2 cellular contexts compared by ENCODE assay signal in the genomic region with DNA sequence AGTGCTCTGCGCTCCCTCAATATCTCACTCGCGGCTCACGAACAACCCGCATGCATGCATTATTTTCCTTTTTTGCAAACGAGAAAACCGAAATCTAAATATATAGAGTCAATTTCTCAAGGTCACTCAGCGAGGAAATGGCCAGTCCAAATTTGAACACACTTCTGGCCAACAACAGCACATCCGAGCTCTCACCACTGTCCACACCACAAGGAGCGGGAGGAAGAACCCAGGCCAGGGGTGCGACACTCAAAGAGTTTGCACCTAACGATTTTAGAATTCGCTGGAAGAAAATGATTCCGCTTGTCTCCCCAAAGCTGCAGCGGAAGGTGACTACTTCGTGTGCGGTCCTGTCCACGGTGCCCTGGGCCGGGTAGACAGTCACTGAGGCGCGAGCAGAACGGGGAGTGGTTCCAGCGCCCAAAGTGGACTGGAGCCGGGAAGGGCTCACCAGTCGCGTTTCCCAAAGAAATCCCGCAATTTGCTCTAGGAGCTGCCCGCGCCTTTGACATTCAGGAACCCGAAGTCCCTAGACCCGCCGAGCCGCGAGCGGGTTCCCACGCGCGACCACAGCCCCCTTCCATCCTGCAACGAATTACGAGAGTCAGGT.
TF ChIP-seq lines count a peak whose summit lies in the region.

No MANE protein-coding gene starts in this region.

TF ChIP-seq in SK-N-SH, 30 proteins besides CTCF, POLR2A, EP300 and RAD21 (continued from another document):
- TF ChIP-seq, protein P1, sequence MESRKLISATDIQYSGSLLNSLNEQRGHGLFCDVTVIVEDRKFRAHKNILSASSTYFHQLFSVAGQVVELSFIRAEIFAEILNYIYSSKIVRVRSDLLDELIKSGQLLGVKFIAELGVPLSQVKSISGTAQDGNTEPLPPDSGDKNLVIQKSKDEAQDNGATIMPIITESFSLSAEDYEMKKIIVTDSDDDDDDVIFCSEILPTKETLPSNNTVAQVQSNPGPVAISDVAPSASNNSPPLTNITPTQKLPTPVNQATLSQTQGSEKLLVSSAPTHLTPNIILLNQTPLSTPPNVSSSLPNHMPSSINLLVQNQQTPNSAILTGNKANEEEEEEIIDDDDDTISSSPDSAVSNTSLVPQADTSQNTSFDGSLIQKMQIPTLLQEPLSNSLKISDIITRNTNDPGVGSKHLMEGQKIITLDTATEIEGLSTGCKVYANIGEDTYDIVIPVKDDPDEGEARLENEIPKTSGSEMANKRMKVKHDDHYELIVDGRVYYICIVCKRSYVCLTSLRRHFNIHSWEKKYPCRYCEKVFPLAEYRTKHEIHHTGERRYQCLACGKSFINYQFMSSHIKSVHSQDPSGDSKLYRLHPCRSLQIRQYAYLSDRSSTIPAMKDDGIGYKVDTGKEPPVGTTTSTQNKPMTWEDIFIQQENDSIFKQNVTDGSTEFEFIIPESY (IDR thresholded peaks at IDR 0.05; ENCODE audit: borderline replicate concordance, low read depth), result no peak
- TF ChIP-seq CHD2 (IDR thresholded peaks at IDR 0.05; ENCODE audit: low read length, partially characterized antibody), result no peak
- no peak for TF ChIP-seq JUND (IDR thresholded peaks at IDR 0.05)
- no peak for TF ChIP-seq EZH2phosphoT487 (IDR thresholded peaks at IDR 0.05; ENCODE audit: borderline replicate concordance, low read depth)
- no peak for TF ChIP-seq TEAD4 (IDR thresholded peaks at IDR 0.05; ENCODE audit: borderline replicate concordance, insufficient read depth)
- TF ChIP-seq FOXM1 (IDR thresholded peaks at IDR 0.05; ENCODE audit: low read depth), result no peak
- TF ChIP-seq, protein P2, sequence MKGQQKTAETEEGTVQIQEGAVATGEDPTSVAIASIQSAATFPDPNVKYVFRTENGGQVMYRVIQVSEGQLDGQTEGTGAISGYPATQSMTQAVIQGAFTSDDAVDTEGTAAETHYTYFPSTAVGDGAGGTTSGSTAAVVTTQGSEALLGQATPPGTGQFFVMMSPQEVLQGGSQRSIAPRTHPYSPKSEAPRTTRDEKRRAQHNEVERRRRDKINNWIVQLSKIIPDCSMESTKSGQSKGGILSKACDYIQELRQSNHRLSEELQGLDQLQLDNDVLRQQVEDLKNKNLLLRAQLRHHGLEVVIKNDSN (IDR thresholded peaks at IDR 0.05; ENCODE audit: borderline replicate concordance, low read depth), result no peak
- TF ChIP-seq RXRA (IDR thresholded peaks at IDR 0.05; ENCODE audit: borderline replicate concordance, low read depth), result no peak
- TF ChIP-seq FOSL2 (IDR thresholded peaks at IDR 0.05; ENCODE audit: borderline replicate concordance, low read depth), result no peak
- TF ChIP-seq, protein P3, sequence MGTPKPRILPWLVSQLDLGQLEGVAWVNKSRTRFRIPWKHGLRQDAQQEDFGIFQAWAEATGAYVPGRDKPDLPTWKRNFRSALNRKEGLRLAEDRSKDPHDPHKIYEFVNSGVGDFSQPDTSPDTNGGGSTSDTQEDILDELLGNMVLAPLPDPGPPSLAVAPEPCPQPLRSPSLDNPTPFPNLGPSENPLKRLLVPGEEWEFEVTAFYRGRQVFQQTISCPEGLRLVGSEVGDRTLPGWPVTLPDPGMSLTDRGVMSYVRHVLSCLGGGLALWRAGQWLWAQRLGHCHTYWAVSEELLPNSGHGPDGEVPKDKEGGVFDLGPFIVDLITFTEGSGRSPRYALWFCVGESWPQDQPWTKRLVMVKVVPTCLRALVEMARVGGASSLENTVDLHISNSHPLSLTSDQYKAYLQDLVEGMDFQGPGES (IDR thresholded peaks at IDR 0.05; ENCODE audit: low read depth, low read length), result no peak
- TF ChIP-seq RFX5 (IDR thresholded peaks at IDR 0.05; ENCODE audit: low read length), result no peak

TF ChIP-seq in SK-N-SH treated with all-trans-retinoic acid at 6 μM for 48 hours, 23 proteins besides CTCF, POLR2A, EP300 and RAD21 (continued from another document):
- TF ChIP-seq, protein P4, sequence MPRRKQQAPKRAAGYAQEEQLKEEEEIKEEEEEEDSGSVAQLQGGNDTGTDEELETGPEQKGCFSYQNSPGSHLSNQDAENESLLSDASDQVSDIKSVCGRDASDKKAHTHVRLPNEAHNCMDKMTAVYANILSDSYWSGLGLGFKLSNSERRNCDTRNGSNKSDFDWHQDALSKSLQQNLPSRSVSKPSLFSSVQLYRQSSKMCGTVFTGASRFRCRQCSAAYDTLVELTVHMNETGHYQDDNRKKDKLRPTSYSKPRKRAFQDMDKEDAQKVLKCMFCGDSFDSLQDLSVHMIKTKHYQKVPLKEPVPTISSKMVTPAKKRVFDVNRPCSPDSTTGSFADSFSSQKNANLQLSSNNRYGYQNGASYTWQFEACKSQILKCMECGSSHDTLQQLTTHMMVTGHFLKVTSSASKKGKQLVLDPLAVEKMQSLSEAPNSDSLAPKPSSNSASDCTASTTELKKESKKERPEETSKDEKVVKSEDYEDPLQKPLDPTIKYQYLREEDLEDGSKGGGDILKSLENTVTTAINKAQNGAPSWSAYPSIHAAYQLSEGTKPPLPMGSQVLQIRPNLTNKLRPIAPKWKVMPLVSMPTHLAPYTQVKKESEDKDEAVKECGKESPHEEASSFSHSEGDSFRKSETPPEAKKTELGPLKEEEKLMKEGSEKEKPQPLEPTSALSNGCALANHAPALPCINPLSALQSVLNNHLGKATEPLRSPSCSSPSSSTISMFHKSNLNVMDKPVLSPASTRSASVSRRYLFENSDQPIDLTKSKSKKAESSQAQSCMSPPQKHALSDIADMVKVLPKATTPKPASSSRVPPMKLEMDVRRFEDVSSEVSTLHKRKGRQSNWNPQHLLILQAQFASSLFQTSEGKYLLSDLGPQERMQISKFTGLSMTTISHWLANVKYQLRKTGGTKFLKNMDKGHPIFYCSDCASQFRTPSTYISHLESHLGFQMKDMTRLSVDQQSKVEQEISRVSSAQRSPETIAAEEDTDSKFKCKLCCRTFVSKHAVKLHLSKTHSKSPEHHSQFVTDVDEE (CRISPR knock-in tag; IDR thresholded peaks at IDR 0.05), result no peak
- TF ChIP-seq, protein P5, sequence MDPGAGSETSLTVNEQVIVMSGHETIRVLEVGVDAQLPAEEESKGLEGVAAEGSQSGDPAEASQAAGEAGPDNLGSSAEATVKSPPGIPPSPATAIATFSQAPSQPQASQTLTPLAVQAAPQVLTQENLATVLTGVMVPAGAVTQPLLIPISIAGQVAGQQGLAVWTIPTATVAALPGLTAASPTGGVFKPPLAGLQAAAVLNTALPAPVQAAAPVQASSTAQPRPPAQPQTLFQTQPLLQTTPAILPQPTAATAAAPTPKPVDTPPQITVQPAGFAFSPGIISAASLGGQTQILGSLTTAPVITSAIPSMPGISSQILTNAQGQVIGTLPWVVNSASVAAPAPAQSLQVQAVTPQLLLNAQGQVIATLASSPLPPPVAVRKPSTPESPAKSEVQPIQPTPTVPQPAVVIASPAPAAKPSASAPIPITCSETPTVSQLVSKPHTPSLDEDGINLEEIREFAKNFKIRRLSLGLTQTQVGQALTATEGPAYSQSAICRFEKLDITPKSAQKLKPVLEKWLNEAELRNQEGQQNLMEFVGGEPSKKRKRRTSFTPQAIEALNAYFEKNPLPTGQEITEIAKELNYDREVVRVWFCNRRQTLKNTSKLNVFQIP (CRISPR knock-in tag; IDR thresholded peaks at IDR 0.05; ENCODE audit: borderline replicate concordance, low read depth), result no peak
- TF ChIP-seq, protein P6, sequence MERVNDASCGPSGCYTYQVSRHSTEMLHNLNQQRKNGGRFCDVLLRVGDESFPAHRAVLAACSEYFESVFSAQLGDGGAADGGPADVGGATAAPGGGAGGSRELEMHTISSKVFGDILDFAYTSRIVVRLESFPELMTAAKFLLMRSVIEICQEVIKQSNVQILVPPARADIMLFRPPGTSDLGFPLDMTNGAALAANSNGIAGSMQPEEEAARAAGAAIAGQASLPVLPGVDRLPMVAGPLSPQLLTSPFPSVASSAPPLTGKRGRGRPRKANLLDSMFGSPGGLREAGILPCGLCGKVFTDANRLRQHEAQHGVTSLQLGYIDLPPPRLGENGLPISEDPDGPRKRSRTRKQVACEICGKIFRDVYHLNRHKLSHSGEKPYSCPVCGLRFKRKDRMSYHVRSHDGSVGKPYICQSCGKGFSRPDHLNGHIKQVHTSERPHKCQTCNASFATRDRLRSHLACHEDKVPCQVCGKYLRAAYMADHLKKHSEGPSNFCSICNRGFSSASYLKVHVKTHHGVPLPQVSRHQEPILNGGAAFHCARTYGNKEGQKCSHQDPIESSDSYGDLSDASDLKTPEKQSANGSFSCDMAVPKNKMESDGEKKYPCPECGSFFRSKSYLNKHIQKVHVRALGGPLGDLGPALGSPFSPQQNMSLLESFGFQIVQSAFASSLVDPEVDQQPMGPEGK (CRISPR knock-in tag; IDR thresholded peaks at IDR 0.05; ENCODE audit: borderline replicate concordance), result no peak
- TF ChIP-seq RARB (CRISPR knock-in tag; IDR thresholded peaks at IDR 0.05) (no peak), ZC3H10 (CRISPR knock-in tag; IDR thresholded peaks at IDR 0.05) (no peak), CSDC2 (CRISPR knock-in tag; IDR thresholded peaks at IDR 0.05) (no peak), OSR1 (CRISPR knock-in tag; IDR thresholded peaks at IDR 0.05) (no peak), ZFP3 (CRISPR knock-in tag; IDR thresholded peaks at IDR 0.05) (no peak), TCF4 (CRISPR knock-in tag; IDR thresholded peaks at IDR 0.05; ENCODE audit: borderline replicate concordance) (no peak), ZNF70 (CRISPR knock-in tag; IDR thresholded peaks at IDR 0.05) (no peak), GLIS3 (CRISPR knock-in tag; IDR thresholded peaks at IDR 0.05) (no peak)
